Comparison of ENCODE assay signal across 1 cellular context in the genomic region with DNA sequence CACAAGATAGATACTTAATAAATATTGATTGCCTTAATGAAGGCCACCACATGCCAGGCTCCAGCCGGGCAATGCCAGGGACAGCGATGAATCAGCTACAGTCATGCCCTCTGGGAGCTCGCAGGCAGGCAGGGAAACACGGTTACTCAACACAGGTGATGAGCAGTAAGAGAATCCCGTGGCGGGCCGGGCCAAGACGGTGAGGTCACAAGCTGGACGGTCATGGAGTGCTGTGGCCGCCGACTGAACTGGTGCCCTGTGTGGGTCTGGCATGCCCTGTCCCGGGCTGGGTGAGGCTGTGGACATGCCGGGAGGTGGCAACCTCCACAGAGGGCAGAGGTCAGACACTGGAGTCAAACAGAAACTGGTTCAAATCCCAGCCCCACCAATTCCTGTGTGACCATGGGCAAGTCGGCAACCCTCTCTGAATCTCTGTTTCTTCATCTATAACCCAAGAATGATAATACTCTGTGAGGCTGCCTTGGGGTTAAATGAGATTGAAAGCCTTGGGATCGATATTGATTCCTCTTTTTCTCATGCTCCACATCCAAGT.
TF ChIP-seq lines count a peak whose summit lies in the region.

No MANE protein-coding gene starts in this region.

TF ChIP-seq in A549, 52 proteins besides CTCF, POLR2A, EP300 and RAD21 (continued from another document):
- TF ChIP-seq, protein P1, sequence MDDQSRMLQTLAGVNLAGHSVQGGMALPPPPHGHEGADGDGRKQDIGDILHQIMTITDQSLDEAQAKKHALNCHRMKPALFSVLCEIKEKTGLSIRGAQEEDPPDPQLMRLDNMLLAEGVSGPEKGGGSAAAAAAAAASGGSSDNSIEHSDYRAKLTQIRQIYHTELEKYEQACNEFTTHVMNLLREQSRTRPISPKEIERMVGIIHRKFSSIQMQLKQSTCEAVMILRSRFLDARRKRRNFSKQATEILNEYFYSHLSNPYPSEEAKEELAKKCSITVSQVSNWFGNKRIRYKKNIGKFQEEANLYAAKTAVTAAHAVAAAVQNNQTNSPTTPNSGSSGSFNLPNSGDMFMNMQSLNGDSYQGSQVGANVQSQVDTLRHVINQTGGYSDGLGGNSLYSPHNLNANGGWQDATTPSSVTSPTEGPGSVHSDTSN (IDR thresholded peaks at IDR 0.05): peak; percentile 74
- TF ChIP-seq HOXB5 (CRISPR knock-in tag; IDR thresholded peaks at IDR 0.05): peak; percentile 69
- TF ChIP-seq, protein P2, sequence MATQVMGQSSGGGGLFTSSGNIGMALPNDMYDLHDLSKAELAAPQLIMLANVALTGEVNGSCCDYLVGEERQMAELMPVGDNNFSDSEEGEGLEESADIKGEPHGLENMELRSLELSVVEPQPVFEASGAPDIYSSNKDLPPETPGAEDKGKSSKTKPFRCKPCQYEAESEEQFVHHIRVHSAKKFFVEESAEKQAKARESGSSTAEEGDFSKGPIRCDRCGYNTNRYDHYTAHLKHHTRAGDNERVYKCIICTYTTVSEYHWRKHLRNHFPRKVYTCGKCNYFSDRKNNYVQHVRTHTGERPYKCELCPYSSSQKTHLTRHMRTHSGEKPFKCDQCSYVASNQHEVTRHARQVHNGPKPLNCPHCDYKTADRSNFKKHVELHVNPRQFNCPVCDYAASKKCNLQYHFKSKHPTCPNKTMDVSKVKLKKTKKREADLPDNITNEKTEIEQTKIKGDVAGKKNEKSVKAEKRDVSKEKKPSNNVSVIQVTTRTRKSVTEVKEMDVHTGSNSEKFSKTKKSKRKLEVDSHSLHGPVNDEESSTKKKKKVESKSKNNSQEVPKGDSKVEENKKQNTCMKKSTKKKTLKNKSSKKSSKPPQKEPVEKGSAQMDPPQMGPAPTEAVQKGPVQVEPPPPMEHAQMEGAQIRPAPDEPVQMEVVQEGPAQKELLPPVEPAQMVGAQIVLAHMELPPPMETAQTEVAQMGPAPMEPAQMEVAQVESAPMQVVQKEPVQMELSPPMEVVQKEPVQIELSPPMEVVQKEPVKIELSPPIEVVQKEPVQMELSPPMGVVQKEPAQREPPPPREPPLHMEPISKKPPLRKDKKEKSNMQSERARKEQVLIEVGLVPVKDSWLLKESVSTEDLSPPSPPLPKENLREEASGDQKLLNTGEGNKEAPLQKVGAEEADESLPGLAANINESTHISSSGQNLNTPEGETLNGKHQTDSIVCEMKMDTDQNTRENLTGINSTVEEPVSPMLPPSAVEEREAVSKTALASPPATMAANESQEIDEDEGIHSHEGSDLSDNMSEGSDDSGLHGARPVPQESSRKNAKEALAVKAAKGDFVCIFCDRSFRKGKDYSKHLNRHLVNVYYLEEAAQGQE (IDR thresholded peaks at IDR 0.05): no peak
- TF ChIP-seq ESRRA (IDR thresholded peaks at IDR 0.05; ENCODE audit: borderline replicate concordance, low read length): 0 out of 2 replicates have a peak, but pooled peaks have one; percentile 10
- TF ChIP-seq, protein P3, sequence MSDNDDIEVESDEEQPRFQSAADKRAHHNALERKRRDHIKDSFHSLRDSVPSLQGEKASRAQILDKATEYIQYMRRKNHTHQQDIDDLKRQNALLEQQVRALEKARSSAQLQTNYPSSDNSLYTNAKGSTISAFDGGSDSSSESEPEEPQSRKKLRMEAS (IDR thresholded peaks at IDR 0.05): peak; percentile 96
- TF ChIP-seq, protein P4, sequence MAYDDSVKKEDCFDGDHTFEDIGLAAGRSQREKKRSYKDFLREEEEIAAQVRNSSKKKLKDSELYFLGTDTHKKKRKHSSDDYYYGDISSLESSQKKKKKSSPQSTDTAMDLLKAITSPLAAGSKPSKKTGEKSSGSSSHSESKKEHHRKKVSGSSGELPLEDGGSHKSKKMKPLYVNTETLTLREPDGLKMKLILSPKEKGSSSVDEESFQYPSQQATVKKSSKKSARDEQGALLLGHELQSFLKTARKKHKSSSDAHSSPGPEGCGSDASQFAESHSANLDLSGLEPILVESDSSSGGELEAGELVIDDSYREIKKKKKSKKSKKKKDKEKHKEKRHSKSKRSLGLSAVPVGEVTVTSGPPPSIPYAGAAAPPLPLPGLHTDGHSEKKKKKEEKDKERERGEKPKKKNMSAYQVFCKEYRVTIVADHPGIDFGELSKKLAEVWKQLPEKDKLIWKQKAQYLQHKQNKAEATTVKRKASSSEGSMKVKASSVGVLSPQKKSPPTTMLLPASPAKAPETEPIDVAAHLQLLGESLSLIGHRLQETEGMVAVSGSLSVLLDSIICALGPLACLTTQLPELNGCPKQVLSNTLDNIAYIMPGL (CRISPR knock-in tag; IDR thresholded peaks at IDR 0.05; ENCODE audit: borderline replicate concordance): no peak
- TF ChIP-seq SMC3 (IDR thresholded peaks at IDR 0.05): peak; percentile 42; the same call in 2 of the 3 replicates
- peak; percentile 12; the same call in 1 of the 2 replicates for TF ChIP-seq HOXB13 (CRISPR knock-in tag; IDR thresholded peaks at IDR 0.05; ENCODE audit: low read depth)
- no peak for TF ChIP-seq NR3C1 (IDR thresholded peaks at IDR 0.05)
- TF ChIP-seq MAZ (IDR thresholded peaks at IDR 0.05; ENCODE audit: borderline replicate concordance, low read depth, low read length): no peak
- peak; percentile 90 for TF ChIP-seq FOSL2 (IDR thresholded peaks at IDR 0.05)
- peak; percentile 98 for TF ChIP-seq FOSL2 (CRISPR knock-in tag; IDR thresholded peaks at IDR 0.05)
- TF ChIP-seq HOXA7 (CRISPR knock-in tag; IDR thresholded peaks at IDR 0.05): no peak
- TF ChIP-seq, protein P5, sequence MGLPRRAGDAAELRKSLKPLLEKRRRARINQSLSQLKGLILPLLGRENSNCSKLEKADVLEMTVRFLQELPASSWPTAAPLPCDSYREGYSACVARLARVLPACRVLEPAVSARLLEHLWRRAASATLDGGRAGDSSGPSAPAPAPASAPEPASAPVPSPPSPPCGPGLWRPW (IDR thresholded peaks at IDR 0.05): no peak
- TF ChIP-seq RCOR1 (IDR thresholded peaks at IDR 0.05; ENCODE audit: low read depth, low read length): no peak
